15 cellular contexts compared by ENCODE assay signal in the genomic region with DNA sequence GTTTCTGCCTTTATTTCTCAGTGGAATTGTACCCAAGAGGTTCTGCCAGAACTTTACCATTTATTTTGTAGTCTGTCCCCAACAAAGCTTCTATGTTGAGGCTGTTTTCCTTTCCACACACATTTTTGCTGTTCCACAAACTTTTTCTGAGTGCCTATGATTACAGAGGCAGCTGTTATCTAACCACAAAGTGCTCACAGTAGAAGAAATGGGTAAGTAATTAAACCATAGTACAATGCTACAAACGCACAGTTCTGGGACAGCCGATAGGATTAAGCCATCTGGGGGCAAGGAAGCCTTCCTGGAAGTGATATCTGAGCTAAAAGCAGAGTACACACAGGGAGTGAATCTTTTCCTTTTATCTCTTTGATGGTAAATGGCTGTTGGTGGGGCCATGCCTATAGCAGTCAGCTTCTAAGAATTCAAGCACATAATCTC. TPM values are rescaled to one million over a fixed set of nuclear protein-coding genes. Genes with fewer than 3 reads are reported as not detected.
DNase-seq lines count a peak whose midpoint lies in the region; FAIRE-seq and TF ChIP-seq lines count a peak whose summit lies in the region.
"Had no signal": no experiment of that assay in that cellular context is flagged by ENCODE, and none has a peak within 500 bp of the region (broad histone marks: within the 10 kb centered on the region; RNA-seq: fewer than 3 reads in every experiment).

No MANE protein-coding gene starts in this region.

- CTCF ChIA-PET in activated naive CD4-positive, alpha-beta T cell treated with anti-CD3 and anti-CD28 coated beads for 36 hours (lab: Charles Lee), result interaction anchor here (0.6 to 3.6 kb wide), 4 partner anchors 25 to 85 kb away, joined by 3 to 14 read pairs (median 4); no protein-coding TSS in a partner anchor

- no peaks in the 10 kb centered on the region for H3K27me3 Mint-ChIP-seq in activated naive CD4-positive, alpha-beta T cell treated with anti-CD3 and anti-CD28 coated beads for 36 hours (ENCODE audit: low read depth)
- no peaks in the 10 kb centered on the region for H3K27me3 Mint-ChIP-seq in T-helper 2 cell treated with Interferon-gamma antibody and Interleukin-4, amounts not matched to agents 5 μg/mL and 100 μg/mL, for 36 hours (ENCODE audit: low read depth)
- peaks cover 15% of the 10 kb centered on the region for H3K27me3 Mint-ChIP-seq in type B pancreatic cell

- H3K27me3 ChIP-seq in effector memory CD4-positive, alpha-beta T cell (replicated peaks; ENCODE audit: control insufficient read depth, insufficient read depth, low read length, poor library complexity, severe bottlenecking), result no peaks in the 10 kb centered on the region

- H3K27ac ChIP-seq in effector memory CD4-positive, alpha-beta T cell (ENCODE audit: insufficient read depth, low read length, poor library complexity, severe bottlenecking), result peak overlapping the region; percentile 96
- H3K27ac ChIP-seq: SJSA1 had no signal

- peaks cover 45% of the 10 kb centered on the region for H3K4me1 ChIP-seq in effector memory CD4-positive, alpha-beta T cell (ENCODE audit: control insufficient read depth, insufficient read depth, low read length, poor library complexity, severe bottlenecking)

- H3K9me3 ChIP-seq in effector memory CD4-positive, alpha-beta T cell (ENCODE audit: control insufficient read depth, low read length), result no peaks in the 10 kb centered on the region

- H3K4me3 ChIP-seq in effector memory CD4-positive, alpha-beta T cell (ENCODE audit: insufficient read depth, low read depth, low read length, poor library complexity, severe bottlenecking), result peak overlapping the region; percentile 2
- H3K4me3 ChIP-seq: SJSA1 had no signal

- no peak for DNase-seq in activated naive CD4-positive, alpha-beta T cell treated with anti-CD3 and anti-CD28 coated beads for 36 hours
- DNase-seq in activated naive CD4-positive, alpha-beta T cell treated with Interleukin-2 at 50 U/mL for 16 hours, result no peak
- peak; percentile 22 for DNase-seq in T-helper 2 cell treated with Interferon-gamma antibody and Interleukin-4, amounts not matched to agents 5 μg/mL and 100 μg/mL, for 36 hours (ENCODE audit: low spot score)
- DNase-seq in effector memory CD4-positive, alpha-beta T cell, result no peak
- DNase-seq in type B pancreatic cell (ENCODE audit: extremely low spot score, unreplicated experiment) (no peak), GM19239 (ENCODE audit: insufficient read length, low spot score) (no peak), CD1c-positive myeloid dendritic cell (ENCODE audit: extremely low spot score) (no peak), SHP77 treated with DMSO at 0.1 percent for 48 hours (lab: John Stamatoyannopoulos, UW) (no peak)
- DNase-seq: activated CD4-positive, alpha-beta T cell treated with anti-CD3 and anti-CD28 coated beads for 48 hours; mesenchymal stem cell; NCI-H146; NCI-H774; posterior cingulate gyrus had no signal

- peak overlapping the region; percentile 58 for H3K4me3 Mint-ChIP-seq in activated naive CD4-positive, alpha-beta T cell treated with anti-CD3 and anti-CD28 coated beads for 36 hours
- peak overlapping the region; percentile 83 for H3K4me3 Mint-ChIP-seq in T-helper 2 cell treated with Interferon-gamma antibody and Interleukin-4, amounts not matched to agents 5 μg/mL and 100 μg/mL, for 36 hours
- peak overlapping the region; percentile 42 for H3K4me3 Mint-ChIP-seq in type B pancreatic cell

- intact Hi-C loops in activated naive CD4-positive, alpha-beta T cell treated with anti-CD3 and anti-CD28 coated beads for 36 hours (cut with micrococcal nuclease), result loop anchor here (10.0 kb wide), 3 partner anchors 330 to 760 kb away; partner anchors contain the start of genes LIPT1, REV1 and TSGA10

- no peaks in the 10 kb centered on the region for H3K36me3 ChIP-seq in effector memory CD4-positive, alpha-beta T cell (ENCODE audit: control insufficient read depth, insufficient read depth, low read length)
- H3K36me3 ChIP-seq: SJSA1 had no signal

- no peak for FAIRE-seq in GM19239 (lab: Jason Lieb, UNC)
- FAIRE-seq: H54 had no signal

- peak overlapping the region; percentile 95 for H3K27ac Mint-ChIP-seq in activated naive CD4-positive, alpha-beta T cell treated with anti-CD3 and anti-CD28 coated beads for 36 hours
- peak overlapping the region; percentile 88 for H3K27ac Mint-ChIP-seq in T-helper 2 cell treated with Interferon-gamma antibody and Interleukin-4, amounts not matched to agents 5 μg/mL and 100 μg/mL, for 36 hours
- no peak overlapping the region for H3K27ac Mint-ChIP-seq in type B pancreatic cell

- H3K36me3 Mint-ChIP-seq in activated naive CD4-positive, alpha-beta T cell treated with anti-CD3 and anti-CD28 coated beads for 36 hours (ENCODE audit: low read depth), result peaks cover 12% of the 10 kb centered on the region
- H3K36me3 Mint-ChIP-seq in T-helper 2 cell treated with Interferon-gamma antibody and Interleukin-4, amounts not matched to agents 5 μg/mL and 100 μg/mL, for 36 hours (ENCODE audit: low read depth), result peaks cover 21% of the 10 kb centered on the region
- peaks cover 4% of the 10 kb centered on the region for H3K36me3 Mint-ChIP-seq in type B pancreatic cell

- peaks cover 62% of the 10 kb centered on the region for H3K4me1 Mint-ChIP-seq in activated naive CD4-positive, alpha-beta T cell treated with anti-CD3 and anti-CD28 coated beads for 36 hours (ENCODE audit: low read depth)
- peaks cover 59% of the 10 kb centered on the region for H3K4me1 Mint-ChIP-seq in T-helper 2 cell treated with Interferon-gamma antibody and Interleukin-4, amounts not matched to agents 5 μg/mL and 100 μg/mL, for 36 hours (ENCODE audit: low read depth)
- no peaks in the 10 kb centered on the region for H3K4me1 Mint-ChIP-seq in type B pancreatic cell (ENCODE audit: unreplicated experiment)

- no peak for TF ChIP-seq CTCF in type B pancreatic cell (conservative IDR thresholded peaks at IDR 0.05)

- peaks cover 2% of the 10 kb centered on the region for H3K9me3 Mint-ChIP-seq in activated naive CD4-positive, alpha-beta T cell treated with anti-CD3 and anti-CD28 coated beads for 36 hours
- H3K9me3 Mint-ChIP-seq in T-helper 2 cell treated with Interferon-gamma antibody and Interleukin-4, amounts not matched to agents 5 μg/mL and 100 μg/mL, for 36 hours, result peaks cover 5% of the 10 kb centered on the region
- H3K9me3 Mint-ChIP-seq in type B pancreatic cell, result peaks cover 5% of the 10 kb centered on the region

RNA-seq across cellular contexts. Expression of gene MGAT4A, which starts 3.9 kb away (rescaled TPM):
- 10 to 100 TPM; 85.5 to 87.5 TPM for total RNA-seq in activated naive CD4-positive, alpha-beta T cell treated with anti-CD3 and anti-CD28 coated beads for 36 hours
- total RNA-seq in type B pancreatic cell (ENCODE audit: low replicate concordance), result 32.5 and 60.0 TPM in 2 replicates
- total RNA-seq: SJSA1 had no signal
